Comparison of ENCODE assay signal across 15 cellular contexts in genomic region chr13:27388236-27388635, GRCh38. TPM values are rescaled to one million over a fixed set of nuclear protein-coding genes. Genes with fewer than 3 reads are reported as not detected.
DNase-seq lines count a peak whose midpoint lies in the region; ATAC-seq and TF ChIP-seq lines count a peak whose summit lies in the region.
"Had no signal": no experiment of that assay in that cellular context is flagged by ENCODE, and none has a peak within 500 bp of the region (broad histone marks: within the 10 kb centered on the region; RNA-seq: fewer than 3 reads in every experiment).

No MANE protein-coding gene starts in this region.

- H3K4me2 ChIP-seq in mesendoderm (ENCODE audit: low read length), result no peak overlapping the region
- H3K4me2 ChIP-seq: BLaER1 had no signal

- CTCF ChIA-PET in Caco-2 (lab: Charles Lee) (interaction anchor here (0.6 kb wide), 1 partner anchor 1081 kb away, joined by 3 read pairs; no protein-coding TSS in a partner anchor), HEK293 (lab: Yijun Ruan, JAX) (interaction anchor here (1.0 kb wide), 1 partner anchor 9 kb away, joined by 4 read pairs; no protein-coding TSS in a partner anchor), RWPE1 (lab: Yijun Ruan, JAX) (interaction anchor here (0.5 kb wide), 1 partner anchor 765 kb away, joined by 4 read pairs; no protein-coding TSS in a partner anchor)

- no peak overlapping the region for H3K18ac ChIP-seq in mesendoderm (ENCODE audit: low read length)

- DNase-seq in Caco-2 (peak; percentile 64 to 73), mesendoderm (peak; percentile 88), KBM-7 (no peak), RWPE1 (ENCODE audit: low spot score) (no peak), NCI-H1694 treated with DMSO at 0.1 percent for 48 hours (lab: John Stamatoyannopoulos, UW) (no peak)
- DNase-seq in stimulated activated effector memory CD8-positive, alpha-beta T cell treated with anti-CD3 and anti-CD28 coated beads, Interleukin-12 subunit alpha, Interleukin-12 subunit beta, amount 100 ng/mL, for 72 hours (ENCODE audit: low spot score in 2 of 2), result no peak
- DNase-seq: 8988T; Calu3; CD4-positive, alpha-beta memory T cell; GDM1; GOT3; H9 had no signal

- whole genome bisulfite sequencing in mesendoderm (ENCODE audit: extremely low coverage, insufficient coverage, low lambda C conversion rate), result no CpG with 5 or more reads among the region's 2 CpGs

- no peaks in the 10 kb centered on the region for H3K36me3 Mint-ChIP-seq in Caco-2 (ENCODE audit: insufficient read depth, unreplicated experiment)
- no peaks in the 10 kb centered on the region for H3K36me3 Mint-ChIP-seq in stimulated activated effector memory CD8-positive, alpha-beta T cell treated with anti-CD3 and anti-CD28 coated beads, Interleukin-12 subunit alpha, Interleukin-12 subunit beta, amount 100 ng/mL, for 72 hours
- H3K36me3 Mint-ChIP-seq: CD14-positive monocyte; CD4-positive, alpha-beta memory T cell had no signal

- BruUV-seq in Caco-2 (replicated peaks; lab: Mats Ljungman, UMichigan), result no TSS peak

- H3K4me1 Mint-ChIP-seq in Caco-2 (ENCODE audit: low read depth, unreplicated experiment), result peaks cover 22% of the 10 kb centered on the region
- no peaks in the 10 kb centered on the region for H3K4me1 Mint-ChIP-seq in stimulated activated effector memory CD8-positive, alpha-beta T cell treated with anti-CD3 and anti-CD28 coated beads, Interleukin-12 subunit alpha, Interleukin-12 subunit beta, amount 100 ng/mL, for 72 hours
- H3K4me1 Mint-ChIP-seq: CD4-positive, alpha-beta memory T cell had no signal

- no peak overlapping the region for H4K8ac ChIP-seq in mesendoderm (ENCODE audit: low read depth, low read length)

- in situ Hi-C loops in KBM-7 (cut with MboI; ENCODE audit: low pct_unique_long_range_greater_than_20kb, low sequenced_read_pairs), result loop anchor here (25.0 kb wide), 1 partner anchor 599 kb away; the partner anchor contains the start of gene URAD

- peaks cover 10% of the 10 kb centered on the region; the same call in 1 of the 2 replicates for H3K4me1 ChIP-seq in Caco-2
- no peaks in the 10 kb centered on the region for H3K4me1 ChIP-seq in HEK293 (ENCODE audit: control insufficient read depth, insufficient read depth, low read length)
- H3K4me1 ChIP-seq in mesendoderm (ENCODE audit: control insufficient read depth, low read depth, low read length), result peaks cover 13% of the 10 kb centered on the region
- H3K4me1 ChIP-seq: BLaER1 had no signal

- H3K27me3 Mint-ChIP-seq in Caco-2 (ENCODE audit: insufficient read depth, unreplicated experiment), result no peaks in the 10 kb centered on the region

- no peak overlapping the region for H2BK120ac ChIP-seq in mesendoderm (ENCODE audit: low read depth, low read length)

- peak overlapping the region; percentile 44 for H3K56ac ChIP-seq in mesendoderm (ENCODE audit: low read length)

- no peak overlapping the region for H3K4me3 ChIP-seq in Caco-2 (ENCODE audit: low read depth, low read length)
- H3K4me3 ChIP-seq in HEK293 (ENCODE audit: low read depth, low read length), result no peak overlapping the region
- H3K4me3 ChIP-seq in mesendoderm (ENCODE audit: low read length), result no peak overlapping the region
- H3K4me3 ChIP-seq: BLaER1 had no signal

- H3K36me3 ChIP-seq in Caco-2 (ENCODE audit: control insufficient read depth, insufficient read depth, low read length) (no peaks in the 10 kb centered on the region), HEK293 (ENCODE audit: control insufficient read depth in 2 of 2, insufficient read depth in 1 of 2, low read length in 2 of 2) (no peaks in the 10 kb centered on the region), mesendoderm (ENCODE audit: control insufficient read depth, insufficient read depth, low read length) (no peaks in the 10 kb centered on the region)
- H3K36me3 ChIP-seq: BLaER1 had no signal

- H2BK5ac ChIP-seq in mesendoderm (ENCODE audit: low read length), result no peak overlapping the region

- intact Hi-C loops in Caco-2 (cut with micrococcal nuclease; ENCODE audit: unreplicated experiment), result no loop called here

- H3K4me3 Mint-ChIP-seq in Caco-2 (ENCODE audit: unreplicated experiment), result no peak overlapping the region
- no peak overlapping the region for H3K4me3 Mint-ChIP-seq in stimulated activated effector memory CD8-positive, alpha-beta T cell treated with anti-CD3 and anti-CD28 coated beads, Interleukin-12 subunit alpha, Interleukin-12 subunit beta, amount 100 ng/mL, for 72 hours
- H3K4me3 Mint-ChIP-seq: CD14-positive monocyte; CD4-positive, alpha-beta memory T cell; H9 had no signal

- no peaks in the 10 kb centered on the region for H3K79me1 ChIP-seq in mesendoderm (ENCODE audit: low read length)

- H3K27me3 ChIP-seq in Caco-2 (replicated peaks; ENCODE audit: control insufficient read depth, insufficient read depth, low read length) (no peaks in the 10 kb centered on the region), mesendoderm (ENCODE audit: insufficient read depth, low read length, poor library complexity) (no peaks in the 10 kb centered on the region)
- H3K27me3 ChIP-seq: BLaER1 had no signal

- no peak overlapping the region for H3K27ac ChIP-seq in HEK293 (ENCODE audit: extremely low read depth, low read depth, low read length)
- no peak overlapping the region for H3K27ac ChIP-seq in mesendoderm (ENCODE audit: low read depth, low read length)
- H3K27ac ChIP-seq in RWPE1, result no peak overlapping the region
- H3K27ac ChIP-seq: BLaER1 had no signal

- no peak overlapping the region for H3K9ac ChIP-seq in mesendoderm (ENCODE audit: low read length)
- H3K9ac ChIP-seq: BLaER1 had no signal

- no peak overlapping the region for H3K23ac ChIP-seq in mesendoderm (ENCODE audit: low read length)

- no peaks in the 10 kb centered on the region for H3K9me3 Mint-ChIP-seq in Caco-2 (ENCODE audit: unreplicated experiment)
- no peaks in the 10 kb centered on the region for H3K9me3 Mint-ChIP-seq in stimulated activated effector memory CD8-positive, alpha-beta T cell treated with anti-CD3 and anti-CD28 coated beads, Interleukin-12 subunit alpha, Interleukin-12 subunit beta, amount 100 ng/mL, for 72 hours
- H3K9me3 Mint-ChIP-seq: CD4-positive, alpha-beta memory T cell; H9 had no signal

- POLR2A ChIA-PET in Caco-2 (lab: Charles Lee), result no interaction called here
- POLR2A ChIA-PET in HEK293 (lab: Yijun Ruan, JAX), result no interaction called here
- POLR2A ChIA-PET in RWPE1 (lab: Yijun Ruan, JAX; ENCODE audit: low non-redundant PET), result no interaction called here

- no peaks in the 10 kb centered on the region for H3K79me2 ChIP-seq in mesendoderm (ENCODE audit: control insufficient read depth, insufficient read depth, low read length)

- TF ChIP-seq CTCF in Caco-2 (IDR thresholded peaks at IDR 0.05; ENCODE audit: insufficient read depth in 1 of 2, low read depth in 1 of 2, low read length in 1 of 2, severe bottlenecking in 1 of 2, unreplicated experiment in 1 of 2) (no peak), HEK293 (tag by site-specific recombination; IDR thresholded peaks at IDR 0.05) (no peak), RWPE1 (conservative IDR thresholded peaks at IDR 0.05; ENCODE audit: low read depth) (no peak)

- no peak overlapping the region for H4K5ac ChIP-seq in mesendoderm (ENCODE audit: low read length)

- no peak overlapping the region for H2BK15ac ChIP-seq in mesendoderm (replicated peaks; ENCODE audit: low read depth)

- no peak overlapping the region for H3K27ac Mint-ChIP-seq in Caco-2 (ENCODE audit: unreplicated experiment)
- peak overlapping the region; percentile 30 for H3K27ac Mint-ChIP-seq in stimulated activated effector memory CD8-positive, alpha-beta T cell treated with anti-CD3 and anti-CD28 coated beads, Interleukin-12 subunit alpha, Interleukin-12 subunit beta, amount 100 ng/mL, for 72 hours
- H3K27ac Mint-ChIP-seq: CD4-positive, alpha-beta memory T cell; H9 had no signal

- ATAC-seq in stimulated activated effector memory CD8-positive, alpha-beta T cell treated with anti-CD3 and anti-CD28 coated beads, Interleukin-12 subunit alpha, Interleukin-12 subunit beta, amount 100 ng/mL, for 72 hours, result no peak

- no peak overlapping the region for H2AK5ac ChIP-seq in mesendoderm (ENCODE audit: low read length)

- no peak overlapping the region for H3K4ac ChIP-seq in mesendoderm (ENCODE audit: low read depth, low read length)

- H3K9me3 ChIP-seq in Caco-2 (no peaks in the 10 kb centered on the region), HEK293 (ENCODE audit: control insufficient read depth, insufficient read depth, low read depth, low read length) (no peaks in the 10 kb centered on the region)
- H3K9me3 ChIP-seq: BLaER1 had no signal

TF ChIP-seq in HEK293, 187 proteins besides CTCF, POLR2A, EP300 and RAD21:
- 0 out of 2 replicates have a peak, but pooled peaks have one; percentile 24 for TF ChIP-seq ZBTB17 (tag by site-specific recombination; IDR thresholded peaks at IDR 0.05)
- TF ChIP-seq TCF7L2 (IDR thresholded peaks at IDR 0.05; ENCODE audit: borderline replicate concordance, low read depth, low read length), result no peak

RNA-seq across cellular contexts. Expression of gene GTF3A, which starts 36.2 kb away (rescaled TPM):
- 132 and 141 TPM in 2 replicates for total RNA-seq in Caco-2 (2022)
- polyA plus RNA-seq in mesendoderm (2013, experiment 1 of 2), result 93.6 TPM
- polyA plus RNA-seq in mesendoderm (2013, experiment 2 of 2), result 97.5 TPM

Comparison
In these comparisons a context has a peak if more than half of its experiments do, and no peak if none do; other contexts are left out.
1. DNase-seq: peak in Caco-2 (2 of 2) and mesendoderm (single experiment); none in stimulated activated effector memory CD8-positive, alpha-beta T cell treated with anti-CD3 and anti-CD28 coated beads, Interleukin-12 subunit alpha, Interleukin-12 subunit beta, amount 100 ng/mL, for 72 hours (0 of 2), KBM-7 (single experiment), RWPE1 (single experiment) and NCI-H1694 treated with DMSO at 0.1 percent for 48 hours (single experiment).